ENCODE assay signal across 13 cellular contexts in the genomic region with DNA sequence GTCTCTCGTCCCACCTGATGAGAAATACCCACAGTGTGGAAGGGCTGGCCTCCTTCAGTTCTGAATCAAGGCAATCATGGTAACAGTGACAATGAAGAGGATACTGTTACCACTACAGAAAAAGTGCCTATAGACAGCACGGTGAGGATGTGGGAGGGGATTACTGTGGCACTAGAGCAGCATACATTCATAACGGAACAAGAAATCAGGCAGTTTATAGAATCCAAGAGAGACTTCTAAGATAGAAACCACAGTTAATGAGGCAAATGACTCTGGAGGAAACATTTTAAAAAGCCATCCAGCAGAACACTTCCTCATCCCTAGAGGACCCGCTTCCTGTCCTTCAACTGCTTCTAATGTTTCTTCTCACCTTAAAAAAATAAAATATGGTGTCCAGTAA. TPM values are rescaled to one million over a fixed set of nuclear protein-coding genes. Genes with fewer than 3 reads are reported as not detected.
DNase-seq lines count a peak whose midpoint lies in the region; ATAC-seq and FAIRE-seq lines count a peak whose summit lies in the region.
"Had no signal": no experiment of that assay in that cellular context is flagged by ENCODE, and none has a peak within 500 bp of the region (broad histone marks: within the 10 kb centered on the region; RNA-seq: fewer than 3 reads in every experiment).

No MANE protein-coding gene starts in this region.

- peaks cover 10% of the 10 kb centered on the region for H3K36me3 Mint-ChIP-seq in T-helper 1 cell treated with Interleukin-12 subunit alpha and Interleukin-12 subunit beta and Interleukin-4 antibody, amounts not matched to agents 30 μg/mL and 1 μg/mL, for 36 hours (ENCODE audit: low read depth)
- H3K36me3 Mint-ChIP-seq in stimulated activated naive B cell treated with anti-CD40 and anti-IgM and Interleukin-4, amounts not matched to agents 10 μg/mL and 1 μg/mL and 100 μg/mL, for 72 hours, result peaks cover 8 to 9% of the 10 kb centered on the region in 2 donors

- DNase-seq in stimulated activated CD4-positive, alpha-beta T cell treated with anti-CD3 and anti-CD28 coated beads, Interleukin-12 subunit alpha, Interleukin-12 subunit beta, amount 100 ng/mL, for 48 hours (ENCODE audit: low read depth in 2 of 3, low spot score in 1 of 3), result peak in 2 of 3 donors; percentile 9 to 15
- DNase-seq in stimulated activated CD4-positive, alpha-beta T cell treated with anti-CD3 and anti-CD28 coated beads, Interleukin-4, amount 100 ng/mL, for 1 hour, result no peak
- DNase-seq in stimulated activated naive B cell treated with anti-CD40 and anti-IgM and Interleukin-4, amounts not matched to agents 10 μg/mL and 1 μg/mL and 100 μg/mL, for 72 hours, result peak; percentile 21
- DNase-seq in small intestine, result no peak
- DNase-seq in ureter (ENCODE audit: low spot score), result no peak
- DNase-seq in NAMALWA (ENCODE audit: low spot score), result no peak
- DNase-seq: activated CD8-positive, alpha-beta memory T cell treated with anti-CD3 and anti-CD28 coated beads for 24 hours; BE2C; colonic mucosa; heart right ventricle; NCI-H1694 treated with DMSO at 0.1 percent for 48 hours had no signal

- H3K4me1 Mint-ChIP-seq in T-helper 1 cell treated with Interleukin-12 subunit alpha and Interleukin-12 subunit beta and Interleukin-4 antibody, amounts not matched to agents 30 μg/mL and 1 μg/mL, for 36 hours (ENCODE audit: low read depth), result peaks cover 33% of the 10 kb centered on the region
- peaks cover 30 to 53% of the 10 kb centered on the region in 2 donors for H3K4me1 Mint-ChIP-seq in stimulated activated naive B cell treated with anti-CD40 and anti-IgM and Interleukin-4, amounts not matched to agents 10 μg/mL and 1 μg/mL and 100 μg/mL, for 72 hours

- no peaks in the 10 kb centered on the region for H3K9me3 Mint-ChIP-seq in T-helper 1 cell treated with Interleukin-12 subunit alpha and Interleukin-12 subunit beta and Interleukin-4 antibody, amounts not matched to agents 30 μg/mL and 1 μg/mL, for 36 hours
- H3K9me3 Mint-ChIP-seq in stimulated activated naive B cell treated with anti-CD40 and anti-IgM and Interleukin-4, amounts not matched to agents 10 μg/mL and 1 μg/mL and 100 μg/mL, for 72 hours, result peaks cover 0 to under 1% of the 10 kb centered on the region in 2 donors

- ATAC-seq in HG02870 (IDR thresholded peaks at IDR 0.05; ENCODE audit: unreplicated experiment), result peak; percentile 72
- peak; percentile 83 to 85 for ATAC-seq in stimulated activated naive B cell treated with anti-CD40 and anti-IgM and Interleukin-4, amounts not matched to agents 10 μg/mL and 1 μg/mL and 100 μg/mL, for 72 hours (replicated peaks)
- ATAC-seq: heart right ventricle had no signal

- no peaks in the 10 kb centered on the region for H3K9me3 ChIP-seq in small intestine (ENCODE audit: control insufficient read depth, low read depth)
- H3K9me3 ChIP-seq: BE2C, colonic mucosa, heart right ventricle had no signal

- no peaks in the 10 kb centered on the region for H3K36me3 ChIP-seq in small intestine (ENCODE audit: control insufficient read depth in 2 of 2, insufficient read depth in 2 of 2, low read length in 2 of 2)
- H3K36me3 ChIP-seq: BE2C, colonic mucosa had no signal

- no peaks in the 10 kb centered on the region for H3K27me3 ChIP-seq in small intestine (ENCODE audit: control insufficient read depth in 2 of 2, insufficient read depth in 2 of 2, low read length in 2 of 2)
- H3K27me3 ChIP-seq: BE2C, colonic mucosa, heart right ventricle had no signal

- no peak overlapping the region for H3K27ac ChIP-seq in small intestine (ENCODE audit: low read depth in 1 of 2, low read length in 1 of 2)
- H3K27ac ChIP-seq: colonic mucosa had no signal

- peak overlapping the region; percentile 15 for H3K4me3 Mint-ChIP-seq in T-helper 1 cell treated with Interleukin-12 subunit alpha and Interleukin-12 subunit beta and Interleukin-4 antibody, amounts not matched to agents 30 μg/mL and 1 μg/mL, for 36 hours
- peak overlapping the region; percentile 49 to 68 for H3K4me3 Mint-ChIP-seq in stimulated activated naive B cell treated with anti-CD40 and anti-IgM and Interleukin-4, amounts not matched to agents 10 μg/mL and 1 μg/mL and 100 μg/mL, for 72 hours

- H3K4me1 ChIP-seq in small intestine (ENCODE audit: control insufficient read depth in 2 of 2, insufficient read depth in 1 of 2, low read depth in 1 of 2, low read length in 1 of 2), result peaks cover 9 to 14% of the 10 kb centered on the region in 2 donors
- H3K4me1 ChIP-seq: BE2C had no signal

- FAIRE-seq in small intestine (lab: Jason Lieb, UNC), result no peak

- 63 to 84% (median 70%) methylated on average over 4 of the region's 4 CpGs for WGBS in small intestine, 3 donors

- H3K27ac Mint-ChIP-seq in T-helper 1 cell treated with Interleukin-12 subunit alpha and Interleukin-12 subunit beta and Interleukin-4 antibody, amounts not matched to agents 30 μg/mL and 1 μg/mL, for 36 hours, result peak overlapping the region; percentile 65
- peak overlapping the region; percentile 82 for H3K27ac Mint-ChIP-seq in stimulated activated naive B cell treated with anti-CD40 and anti-IgM and Interleukin-4, amounts not matched to agents 10 μg/mL and 1 μg/mL and 100 μg/mL, for 72 hours

- H3K27me3 Mint-ChIP-seq in T-helper 1 cell treated with Interleukin-12 subunit alpha and Interleukin-12 subunit beta and Interleukin-4 antibody, amounts not matched to agents 30 μg/mL and 1 μg/mL, for 36 hours (ENCODE audit: low read depth), result no peaks in the 10 kb centered on the region
- no peaks in the 10 kb centered on the region for H3K27me3 Mint-ChIP-seq in stimulated activated naive B cell treated with anti-CD40 and anti-IgM and Interleukin-4, amounts not matched to agents 10 μg/mL and 1 μg/mL and 100 μg/mL, for 72 hours

- H3K4me3 ChIP-seq in small intestine (ENCODE audit: low read depth in 1 of 2, low read length in 2 of 2), result no peak overlapping the region
- H3K4me3 ChIP-seq: colonic mucosa, heart right ventricle had no signal

RNA-seq across cellular contexts. Expression of a gene that starts 2.7 kb away (rescaled TPM):
- polyA plus RNA-seq in small intestine, result 10 to 100 TPM; 27.3 to 74.0 (median 29.5) TPM
- 85.6 TPM for total RNA-seq in ureter

RNA-seq across cellular contexts. Expression of a gene that starts 22.2 kb away (rescaled TPM):
- not detected for polyA plus RNA-seq in small intestine
- total RNA-seq in ureter, result not detected
- total RNA-seq: colonic mucosa, heart right ventricle had no signal
- polyA plus RNA-seq: heart right ventricle had no signal

RNA-seq across cellular contexts. Expression of a gene that starts 22.6 kb away (rescaled TPM):
- polyA plus RNA-seq in small intestine, result 1 to 10 TPM in 2 of 3 donors, under 1 TPM in 1; 0.81 to 1.8 (median 1.3) TPM
- not detected for total RNA-seq in ureter
- total RNA-seq: heart right ventricle had no signal

RNA-seq across cellular contexts. Expression of a gene that starts 33.5 kb away (rescaled TPM):
- polyA plus RNA-seq in small intestine, result 10 to 100 TPM in 1 of 3 donors, 1 to 10 TPM in 2; 1.6 to 20.1 (median 7.8) TPM
- 97.0 TPM for total RNA-seq in ureter

RNA-seq across cellular contexts. Expression of a gene that starts 46.2 kb away (rescaled TPM):
- polyA plus RNA-seq in small intestine, result 10 to 100 TPM; 12.3 to 20.5 (median 15.0) TPM
- total RNA-seq in ureter, result 9.7 TPM

Comparison
In these comparisons a context has a peak if more than half of its experiments do, and no peak if none do; other contexts are left out.
1. DNase-seq: peak in stimulated activated CD4-positive, alpha-beta T cell treated with anti-CD3 and anti-CD28 coated beads, Interleukin-12 subunit alpha, Interleukin-12 subunit beta, amount 100 ng/mL, for 48 hours (2 of 3) and stimulated activated naive B cell treated with anti-CD40 and anti-IgM and Interleukin-4, amounts not matched to agents 10 μg/mL and 1 μg/mL and 100 μg/mL, for 72 hours (single experiment); none in stimulated activated CD4-positive, alpha-beta T cell treated with anti-CD3 and anti-CD28 coated beads, Interleukin-4, amount 100 ng/mL, for 1 hour (single experiment), small intestine (single experiment), ureter (single experiment) and NAMALWA (single experiment).